30 cellular contexts compared by ENCODE assay signal in genomic region chr16:75687361-75687760, GRCh38. TPM values are rescaled to one million over a fixed set of nuclear protein-coding genes. Genes with fewer than 3 reads are reported as not detected.
"Had no signal": no experiment of that assay in that cellular context is flagged by ENCODE, and none has a peak within 500 bp of the region (broad histone marks: within the 10 kb centered on the region; RNA-seq: fewer than 3 reads in every experiment).

No MANE protein-coding gene starts in this region.

- FAIRE-seq: kidney had no signal

- DNase-seq: dorsolateral prefrontal cortex; effector CD8-positive, alpha-beta T cell; foreskin melanocyte; head of caudate nucleus; kidney; left colon; mammary epithelial cell; naive thymus-derived CD8-positive, alpha-beta T cell; psoas muscle; spleen; stimulated activated CD4-positive, alpha-beta T cell treated with anti-CD3 and anti-CD28 coated beads, Interleukin-15, amount 100 ng/mL, for 24 hours; stimulated activated CD4-positive, alpha-beta T cell treated with anti-CD3 and anti-CD28 coated beads, Interleukin-1b, Interleukin-23, amount 100 ng/mL, for 48 hours; stimulated activated CD4-positive, alpha-beta T cell treated with anti-CD3 and anti-CD28 coated beads, Interleukin-4, amount 100 ng/mL, for 24 hours; stimulated activated naive CD8-positive, alpha-beta T cell treated with anti-CD3 and anti-CD28 coated beads, Interleukin-15, amount 100 ng/mL, for 72 hours; testis; upper lobe of right lung had no signal

- H3K4me1 ChIP-seq: psoas muscle, spleen, testis, tibial nerve, upper lobe of right lung, vagina had no signal

- H3K27me3 ChIP-seq: dorsolateral prefrontal cortex, hepatocyte, neutrophil, spleen, testis, tibial nerve, upper lobe of right lung, vagina had no signal

- ATAC-seq: left colon; naive thymus-derived CD8-positive, alpha-beta T cell; psoas muscle; sciatic nerve; stimulated activated memory B cell treated with anti-CD40 and anti-IgM and Interleukin-4, amounts not matched to agents 10 μg/mL and 1 μg/mL and 100 μg/mL, for 72 hours; stimulated activated naive CD8-positive, alpha-beta T cell treated with anti-CD3 and anti-CD28 coated beads, Interleukin-15, amount 100 ng/mL, for 72 hours; upper lobe of right lung had no signal

- H3K9me3 ChIP-seq: neutrophil, psoas muscle, testis, tibial nerve, upper lobe of right lung, vagina had no signal

- H3K4me2 ChIP-seq: hepatocyte had no signal

- H3K27ac ChIP-seq: dorsolateral prefrontal cortex, hepatocyte, neutrophil, psoas muscle, spleen, testis, tibial nerve, upper lobe of right lung, vagina had no signal

- H2AFZ ChIP-seq: hepatocyte had no signal

- H3K4me3 ChIP-seq: dorsolateral prefrontal cortex, hepatocyte, psoas muscle, spleen, testis, tibial nerve, upper lobe of right lung, vagina had no signal

- H3K36me3 ChIP-seq: neutrophil, spleen, tibial nerve, upper lobe of right lung, vagina had no signal

- H3K79me2 ChIP-seq: hepatocyte had no signal

RNA-seq across cellular contexts. Expression of gene CPHXL2, which starts 10.6 kb away (rescaled TPM):
- total RNA-seq: dorsolateral prefrontal cortex; hepatocyte; kidney; left colon; lower leg skin; mammary epithelial cell; mesenteric fat pad; mononuclear cell; naive thymus-derived CD8-positive, alpha-beta T cell; osteoblast; psoas muscle; sciatic nerve; skeletal muscle tissue; spleen; subcutaneous adipose tissue; tibial nerve; upper lobe of right lung; vagina had no signal
- polyA plus RNA-seq: esophagus; hepatocyte; mammary epithelial cell; naive thymus-derived CD8-positive, alpha-beta T cell; neural cell; psoas muscle had no signal

RNA-seq across cellular contexts. Expression of gene DUXB, which starts 13.9 kb away (rescaled TPM):
- total RNA-seq: dorsolateral prefrontal cortex; hepatocyte; kidney; left colon; lower leg skin; mammary epithelial cell; mesenteric fat pad; naive thymus-derived CD8-positive, alpha-beta T cell; osteoblast; psoas muscle; sciatic nerve; skeletal muscle tissue; spleen; subcutaneous adipose tissue; testis; tibial nerve; upper lobe of right lung; vagina had no signal
- polyA plus RNA-seq: esophagus; hepatocyte; mammary epithelial cell; naive thymus-derived CD8-positive, alpha-beta T cell; neural cell; psoas muscle; spleen had no signal

RNA-seq across cellular contexts. Expression of gene CPHXL, which starts 38.9 kb away (rescaled TPM):
- total RNA-seq: dorsolateral prefrontal cortex; hepatocyte; kidney; left colon; lower leg skin; mammary epithelial cell; mesenteric fat pad; mononuclear cell; naive thymus-derived CD8-positive, alpha-beta T cell; osteoblast; psoas muscle; sciatic nerve; skeletal muscle tissue; spleen; subcutaneous adipose tissue; tibial nerve; upper lobe of right lung; vagina had no signal
- polyA plus RNA-seq: esophagus; hepatocyte; mammary epithelial cell; naive thymus-derived CD8-positive, alpha-beta T cell; neural cell; psoas muscle; spleen had no signal
